ENCODE assay signal across 19 cellular contexts in genomic region chr19:41771410-41771809, GRCh38. TPM values are rescaled to one million over a fixed set of nuclear protein-coding genes. Genes with fewer than 3 reads are reported as not detected.
A peak's percentile ranks its signal among the peaks of the same experiment; 100 is the strongest.
DNase-seq lines count a peak whose midpoint lies in the region; ATAC-seq, FAIRE-seq and TF ChIP-seq lines count a peak whose summit lies in the region.
"Had no signal": no experiment of that assay in that cellular context is flagged by ENCODE, and none has a peak within 500 bp of the region (broad histone marks: within the 10 kb centered on the region; RNA-seq: fewer than 3 reads in every experiment).

No MANE protein-coding gene starts in this region.

- H3K27ac ChIP-seq in PC-9, result peak overlapping the region; percentile 100
- H3K27ac ChIP-seq in epithelial cell of prostate, result peak overlapping the region; percentile 98
- peak overlapping the region in 1 of 2 donors; percentile 11 for H3K27ac ChIP-seq in small intestine (ENCODE audit: low read depth in 1 of 2, low read length in 1 of 2)
- H3K27ac ChIP-seq: C4-2B had no signal

- H3K4me1 ChIP-seq in PC-9 (replicated peaks; ENCODE audit: insufficient read depth), result peaks cover 61% of the 10 kb centered on the region
- H3K4me1 ChIP-seq in small intestine (ENCODE audit: control insufficient read depth in 2 of 2, insufficient read depth in 1 of 2, low read depth in 1 of 2, low read length in 1 of 2), result peaks cover 4 to 8% of the 10 kb centered on the region in 2 donors
- H3K4me1 ChIP-seq: BE2C had no signal

- no peaks in the 10 kb centered on the region for H3K79me2 ChIP-seq in PC-9 (ENCODE audit: low read depth)

- no peak for FAIRE-seq in small intestine (lab: Jason Lieb, UNC)
- FAIRE-seq: A204.1, D721Med, G401.6, GM12891 had no signal

- H3K27me3 Mint-ChIP-seq in Calu3 (ENCODE audit: unreplicated experiment), result no peaks in the 10 kb centered on the region

- CTCF ChIA-PET in Calu3 (lab: Charles Lee), result interaction anchor here (1.4 kb wide), 1 partner anchor 18 kb away, joined by 3 read pairs; no protein-coding TSS in a partner anchor
- CTCF ChIA-PET in PC-9 (lab: Charles Lee), result no interaction called here

- H3K27me3 ChIP-seq in PC-9 (ENCODE audit: insufficient read depth, low read depth) (no peaks in the 10 kb centered on the region), small intestine (ENCODE audit: control insufficient read depth in 2 of 2, insufficient read depth in 2 of 2, low read length in 2 of 2) (peaks cover 0 to 3% of the 10 kb centered on the region in 2 donors)

- no peaks in the 10 kb centered on the region for H3K9me2 ChIP-seq in PC-9 (ENCODE audit: insufficient read depth)

- no peak for TF ChIP-seq CTCF in Calu3 (IDR thresholded peaks at IDR 0.05; ENCODE audit: unreplicated experiment)
- TF ChIP-seq CTCF in PC-9 (conservative IDR thresholded peaks at IDR 0.05), result no peak

- no peaks in the 10 kb centered on the region for H3K9me3 Mint-ChIP-seq in Calu3 (ENCODE audit: low read depth, unreplicated experiment)

- no peaks in the 10 kb centered on the region for H4K20me1 ChIP-seq in PC-9 (ENCODE audit: insufficient read depth)

- no peak overlapping the region for H3K4me3 Mint-ChIP-seq in Calu3 (ENCODE audit: low read depth, unreplicated experiment)
- H3K4me3 Mint-ChIP-seq: CD4-positive, alpha-beta memory T cell; H9 had no signal

- DNase-seq in Calu3 (no peak), PC-9 (no peak), epithelial cell of prostate (ENCODE audit: low read depth, low spot score) (no peak), small intestine (peak; percentile 55), AML-193 (lab: John Stamatoyannopoulos, UW) (no peak)
- DNase-seq in activated effector memory CD4-positive, alpha-beta T cell treated with anti-CD3 and anti-CD28 coated beads, Interleukin-2, amount 50 U/mL, for 16 hours, result no peak
- DNase-seq: BE2C; CD4-positive, alpha-beta memory T cell; DMS153; DMS79 treated with DMSO at 0.1 percent for 48 hours; EL; GOT3; H9 had no signal

- ATAC-seq in GM21576 (IDR thresholded peaks at IDR 0.05; ENCODE audit: unreplicated experiment), result no peak

- H3K4me2 ChIP-seq in PC-9, result peak overlapping the region; percentile 28

- peaks cover 62% of the 10 kb centered on the region for H3K4me1 Mint-ChIP-seq in Calu3 (ENCODE audit: low read depth, unreplicated experiment)
- H3K4me1 Mint-ChIP-seq: H9 had no signal

- H3K9me3 ChIP-seq in PC-9 (ENCODE audit: insufficient read depth, low read depth), result no peaks in the 10 kb centered on the region
- no peaks in the 10 kb centered on the region for H3K9me3 ChIP-seq in small intestine (ENCODE audit: control insufficient read depth, low read depth)
- H3K9me3 ChIP-seq: BE2C had no signal

- TSS peak; percentile 66 for BruUV-seq in Calu3 (replicated peaks; lab: Mats Ljungman, UMichigan)
- BruUV-seq in PC-9 (replicated peaks; lab: Mats Ljungman, UMichigan), result no TSS peak

- 78 to 92% (median 84%) methylated on average over 2 of the region's 2 CpGs for WGBS in small intestine, 3 donors

- H3K4me3 ChIP-seq in PC-9 (no peak overlapping the region), small intestine (ENCODE audit: low read depth in 1 of 2, low read length in 2 of 2) (no peak overlapping the region)

- H3F3A ChIP-seq in PC-9 (ENCODE audit: insufficient read depth, low read depth), result peaks cover 81% of the 10 kb centered on the region

- POLR2A ChIA-PET in PC-9 (lab: Charles Lee; ENCODE audit: unreplicated experiment), result interaction anchor here (0.7 kb wide), 1 partner anchor 424 kb away, joined by 3 read pairs; no protein-coding TSS in a partner anchor

- H3K27ac Mint-ChIP-seq in Calu3 (ENCODE audit: unreplicated experiment), result no peak overlapping the region
- H3K27ac Mint-ChIP-seq: CD4-positive, alpha-beta memory T cell; H9 had no signal

- intact Hi-C loops in Calu3 (cut with micrococcal nuclease; ENCODE audit: unreplicated experiment) (no loop called here), PC-9 (cut with micrococcal nuclease; ENCODE audit: unreplicated experiment) (no loop called here)

- H3K36me3 Mint-ChIP-seq in Calu3 (ENCODE audit: insufficient read depth, unreplicated experiment), result peaks cover 19% of the 10 kb centered on the region
- H3K36me3 Mint-ChIP-seq: CD4-positive, alpha-beta memory T cell had no signal

- no peak overlapping the region for H2AFZ ChIP-seq in PC-9

- H3K36me3 ChIP-seq in PC-9 (ENCODE audit: low read depth) (peaks cover 38% of the 10 kb centered on the region), small intestine (ENCODE audit: control insufficient read depth in 2 of 2, insufficient read depth in 2 of 2, low read length in 2 of 2) (no peaks in the 10 kb centered on the region)
- H3K36me3 ChIP-seq: BE2C had no signal

RNA-seq across cellular contexts. Expression of gene CEACAM6, which starts 16.1 kb away (rescaled TPM):
- 44.5 and 98.9 TPM in 2 replicates for total RNA-seq in Calu3 (2022)
- total RNA-seq in PC-9 (2021), result 265 and 468 TPM in 2 replicates
- 10 to 100 TPM in 2 of 3 donors, 1 to 10 TPM in 1; 8.5 to 45.8 (median 14.1) TPM for polyA plus RNA-seq in small intestine
- total RNA-seq: CD4-positive, alpha-beta memory T cell; H9 had no signal
- polyA plus RNA-seq: CD4-positive, alpha-beta memory T cell had no signal

RNA-seq across cellular contexts. Expression of gene CEACAM3, which starts 25.0 kb away (rescaled TPM):
- not detected in 2 replicates for total RNA-seq in Calu3 (2022)
- not detected in 2 replicates for total RNA-seq in PC-9 (2021)
- polyA plus RNA-seq in small intestine, result under 1 TPM in 1 of 3 donors, not detected in 2; 0.24 TPM
- total RNA-seq: CD4-positive, alpha-beta memory T cell; H9 had no signal
- polyA plus RNA-seq: CD4-positive, alpha-beta memory T cell had no signal
